Comparison of ENCODE assay signal across 17 cellular contexts in genomic region chr7:157952050-157952667, GRCh38.
A peak's percentile ranks its signal among the peaks of the same experiment; 100 is the strongest.
DNase-seq lines count a peak whose midpoint lies in the region; ATAC-seq and TF ChIP-seq lines count a peak whose summit lies in the region.
"Had no signal": no experiment of that assay in that cellular context is flagged by ENCODE, and none has a peak within 500 bp of the region (broad histone marks: within the 10 kb centered on the region; RNA-seq: fewer than 3 reads in every experiment).

No MANE protein-coding gene starts in this region.

- H3K4me1 ChIP-seq in aorta (ENCODE audit: control insufficient read depth in 1 of 2, insufficient read depth in 2 of 2, low read length in 2 of 2) (no peaks in the 10 kb centered on the region), foreskin keratinocyte (no peaks in the 10 kb centered on the region), vagina (no peaks in the 10 kb centered on the region)

- H3K9me3 Mint-ChIP-seq in natural killer cell treated with Interleukin-12 subunit alpha and Interleukin-12 subunit beta and Interleukin-15 and Interleukin-18, amount 100 ng/mL, for 72 hours: no peaks in the 10 kb centered on the region
- no peaks in the 10 kb centered on the region for H3K9me3 Mint-ChIP-seq in natural killer cell

- no peaks in the 10 kb centered on the region for H3K4me1 Mint-ChIP-seq in natural killer cell treated with Interleukin-12 subunit alpha and Interleukin-12 subunit beta and Interleukin-15 and Interleukin-18, amount 100 ng/mL, for 72 hours (ENCODE audit: low read depth in 2 of 2)
- no peaks in the 10 kb centered on the region for H3K4me1 Mint-ChIP-seq in natural killer cell
- H3K4me1 Mint-ChIP-seq: CD14-positive monocyte; CD4-positive, alpha-beta memory T cell had no signal

- H3K27me3 ChIP-seq in aorta (ENCODE audit: control insufficient read depth in 1 of 2, insufficient read depth in 2 of 2, low read length in 1 of 2): no peaks in the 10 kb centered on the region
- H3K27me3 ChIP-seq in foreskin keratinocyte: no peaks in the 10 kb centered on the region
- H3K27me3 ChIP-seq in vagina: no peaks in the 10 kb centered on the region
- H3K27me3 ChIP-seq: BLaER1 had no signal

- H3K27ac Mint-ChIP-seq in natural killer cell treated with Interleukin-12 subunit alpha and Interleukin-12 subunit beta and Interleukin-15 and Interleukin-18, amount 100 ng/mL, for 72 hours: no peak overlapping the region
- H3K27ac Mint-ChIP-seq in natural killer cell: no peak overlapping the region
- H3K27ac Mint-ChIP-seq: CD4-positive, alpha-beta memory T cell had no signal

- TF ChIP-seq CTCF in natural killer cell (IDR thresholded peaks at IDR 0.05) (no peak), foreskin keratinocyte (conservative IDR thresholded peaks at IDR 0.05) (no peak), vagina (IDR thresholded peaks at IDR 0.05) (no peak)

- intact Hi-C loops in natural killer cell (cut with micrococcal nuclease) (no loop called here), aorta (cut with DNase I) (no loop called here), vagina (cut with DNase I) (no loop called here)

- H3K4me3 ChIP-seq in aorta (ENCODE audit: low read length in 2 of 2) (no peak overlapping the region), vagina (no peak overlapping the region)
- H3K4me3 ChIP-seq: BLaER1 had no signal

- no peak for TF ChIP-seq POLR2A in vagina (IDR thresholded peaks at IDR 0.05)

- H3K27me3 Mint-ChIP-seq in natural killer cell treated with Interleukin-12 subunit alpha and Interleukin-12 subunit beta and Interleukin-15 and Interleukin-18, amount 100 ng/mL, for 72 hours: no peaks in the 10 kb centered on the region
- peaks cover 0 to 5% of the 10 kb centered on the region in 2 donors for H3K27me3 Mint-ChIP-seq in natural killer cell (ENCODE audit: low read depth in 2 of 2)

- no peaks in the 10 kb centered on the region for H3K36me3 ChIP-seq in aorta (ENCODE audit: control insufficient read depth in 1 of 2, insufficient read depth in 2 of 2, low read length in 1 of 2)
- H3K36me3 ChIP-seq in vagina: no peaks in the 10 kb centered on the region
- H3K36me3 ChIP-seq: BLaER1 had no signal

- WGBS in aorta, 2 donors: 83 to 85% methylated on average over 20 to 21 of the region's 21 CpGs

- peaks cover 3% of the 10 kb centered on the region for H3K9me3 ChIP-seq in aorta (ENCODE audit: control insufficient read depth, low read length)
- H3K9me3 ChIP-seq in vagina: peaks cover 3% of the 10 kb centered on the region

- H3K27ac ChIP-seq in aorta (ENCODE audit: low read depth in 1 of 2, low read length in 2 of 2): no peak overlapping the region
- no peak overlapping the region for H3K27ac ChIP-seq in foreskin keratinocyte
- no peak overlapping the region for H3K27ac ChIP-seq in vagina
- H3K27ac ChIP-seq: BLaER1 had no signal

- H3K4me3 Mint-ChIP-seq in natural killer cell treated with Interleukin-12 subunit alpha and Interleukin-12 subunit beta and Interleukin-15 and Interleukin-18, amount 100 ng/mL, for 72 hours: no peak overlapping the region
- no peak overlapping the region for H3K4me3 Mint-ChIP-seq in natural killer cell
- H3K4me3 Mint-ChIP-seq: CD14-positive monocyte had no signal

- ATAC-seq in natural killer cell treated with Interleukin-12 subunit alpha and Interleukin-12 subunit beta and Interleukin-15 and Interleukin-18, amount 100 ng/mL, for 72 hours: peak; percentile 22 to 38
- no peak for ATAC-seq in natural killer cell
- peak; percentile 16 for ATAC-seq in stimulated activated naive CD8-positive, alpha-beta T cell treated with anti-CD3 and anti-CD28 coated beads, Interleukin-15, Interleukin-2, amounts not matched to agents 100 U/mL and 50 U/mL, for 24 hours
- peak; percentile 17 for ATAC-seq in aorta (ENCODE audit: low FRiP score)
- ATAC-seq in foreskin keratinocyte: no peak

- DNase-seq in natural killer cell treated with Interleukin-12 subunit alpha and Interleukin-12 subunit beta and Interleukin-15 and Interleukin-18, amount 100 ng/mL, for 72 hours (ENCODE audit: low spot score): no peak
- DNase-seq in natural killer cell (no peak), mesenteric fat pad (ENCODE audit: low spot score) (peak; percentile 72), aorta (peak in 1 of 2 donors; percentile 61), globus pallidus (ENCODE audit: low spot score) (no peak), foreskin keratinocyte (no peak), vagina (ENCODE audit: extremely low spot score in 2 of 2) (no peak)
- no peak for DNase-seq in stimulated activated naive CD8-positive, alpha-beta T cell treated with anti-CD3 and anti-CD28 coated beads, Interleukin-15, Interleukin-2, amounts not matched to agents 100 U/mL and 50 U/mL, for 24 hours
- DNase-seq: 8988T; Calu3; CD4-positive, alpha-beta memory T cell; DMS79 treated with DMSO at 0.1 percent for 48 hours; GF-D8; GOT3; H7 had no signal

- H3K36me3 Mint-ChIP-seq in natural killer cell treated with Interleukin-12 subunit alpha and Interleukin-12 subunit beta and Interleukin-15 and Interleukin-18, amount 100 ng/mL, for 72 hours: no peaks in the 10 kb centered on the region
- no peaks in the 10 kb centered on the region for H3K36me3 Mint-ChIP-seq in natural killer cell
- H3K36me3 Mint-ChIP-seq: CD14-positive monocyte; CD4-positive, alpha-beta memory T cell had no signal

Comparison
In these comparisons a context has a peak if more than half of its experiments do, and no peak if none do; other contexts are left out.
1. ATAC-seq: peak in natural killer cell treated with Interleukin-12 subunit alpha and Interleukin-12 subunit beta and Interleukin-15 and Interleukin-18, amount 100 ng/mL, for 72 hours (2 of 2), stimulated activated naive CD8-positive, alpha-beta T cell treated with anti-CD3 and anti-CD28 coated beads, Interleukin-15, Interleukin-2, amounts not matched to agents 100 U/mL and 50 U/mL, for 24 hours (single experiment) and aorta (single experiment); none in natural killer cell (0 of 3) and foreskin keratinocyte (single experiment).